In genomic region chr19:35495107-35496064, GRCh38 we compare ENCODE assay signal across 1 cellular context.
TF ChIP-seq lines count a peak whose summit lies in the region.

No MANE protein-coding gene starts in this region.

TF ChIP-seq in HepG2, 621 proteins besides CTCF, POLR2A, EP300 and RAD21 (continued from another document and continues in another):
- TF ChIP-seq, protein P1, sequence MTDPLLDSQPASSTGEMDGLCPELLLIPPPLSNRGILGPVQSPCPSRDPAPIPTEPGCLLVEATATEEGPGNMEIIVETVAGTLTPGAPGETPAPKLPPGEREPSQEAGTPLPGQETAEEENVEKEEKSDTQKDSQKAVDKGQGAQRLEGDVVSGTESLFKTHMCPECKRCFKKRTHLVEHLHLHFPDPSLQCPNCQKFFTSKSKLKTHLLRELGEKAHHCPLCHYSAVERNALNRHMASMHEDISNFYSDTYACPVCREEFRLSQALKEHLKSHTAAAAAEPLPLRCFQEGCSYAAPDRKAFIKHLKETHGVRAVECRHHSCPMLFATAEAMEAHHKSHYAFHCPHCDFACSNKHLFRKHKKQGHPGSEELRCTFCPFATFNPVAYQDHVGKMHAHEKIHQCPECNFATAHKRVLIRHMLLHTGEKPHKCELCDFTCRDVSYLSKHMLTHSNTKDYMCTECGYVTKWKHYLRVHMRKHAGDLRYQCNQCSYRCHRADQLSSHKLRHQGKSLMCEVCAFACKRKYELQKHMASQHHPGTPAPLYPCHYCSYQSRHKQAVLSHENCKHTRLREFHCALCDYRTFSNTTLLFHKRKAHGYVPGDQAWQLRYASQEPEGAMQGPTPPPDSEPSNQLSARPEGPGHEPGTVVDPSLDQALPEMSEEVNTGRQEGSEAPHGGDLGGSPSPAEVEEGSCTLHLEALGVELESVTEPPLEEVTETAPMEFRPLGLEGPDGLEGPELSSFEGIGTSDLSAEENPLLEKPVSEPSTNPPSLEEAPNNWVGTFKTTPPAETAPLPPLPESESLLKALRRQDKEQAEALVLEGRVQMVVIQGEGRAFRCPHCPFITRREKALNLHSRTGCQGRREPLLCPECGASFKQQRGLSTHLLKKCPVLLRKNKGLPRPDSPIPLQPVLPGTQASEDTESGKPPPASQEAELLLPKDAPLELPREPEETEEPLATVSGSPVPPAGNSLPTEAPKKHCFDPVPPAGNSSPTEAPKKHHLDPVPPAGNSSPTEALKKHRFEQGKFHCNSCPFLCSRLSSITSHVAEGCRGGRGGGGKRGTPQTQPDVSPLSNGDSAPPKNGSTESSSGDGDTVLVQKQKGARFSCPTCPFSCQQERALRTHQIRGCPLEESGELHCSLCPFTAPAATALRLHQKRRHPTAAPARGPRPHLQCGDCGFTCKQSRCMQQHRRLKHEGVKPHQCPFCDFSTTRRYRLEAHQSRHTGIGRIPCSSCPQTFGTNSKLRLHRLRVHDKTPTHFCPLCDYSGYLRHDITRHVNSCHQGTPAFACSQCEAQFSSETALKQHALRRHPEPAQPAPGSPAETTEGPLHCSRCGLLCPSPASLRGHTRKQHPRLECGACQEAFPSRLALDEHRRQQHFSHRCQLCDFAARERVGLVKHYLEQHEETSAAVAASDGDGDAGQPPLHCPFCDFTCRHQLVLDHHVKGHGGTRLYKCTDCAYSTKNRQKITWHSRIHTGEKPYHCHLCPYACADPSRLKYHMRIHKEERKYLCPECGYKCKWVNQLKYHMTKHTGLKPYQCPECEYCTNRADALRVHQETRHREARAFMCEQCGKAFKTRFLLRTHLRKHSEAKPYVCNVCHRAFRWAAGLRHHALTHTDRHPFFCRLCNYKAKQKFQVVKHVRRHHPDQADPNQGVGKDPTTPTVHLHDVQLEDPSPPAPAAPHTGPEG (CRISPR knock-in tag; IDR thresholded peaks at IDR 0.05) = peak; percentile 46; the same call in 1 of the 2 replicates
- TF ChIP-seq, protein P2, sequence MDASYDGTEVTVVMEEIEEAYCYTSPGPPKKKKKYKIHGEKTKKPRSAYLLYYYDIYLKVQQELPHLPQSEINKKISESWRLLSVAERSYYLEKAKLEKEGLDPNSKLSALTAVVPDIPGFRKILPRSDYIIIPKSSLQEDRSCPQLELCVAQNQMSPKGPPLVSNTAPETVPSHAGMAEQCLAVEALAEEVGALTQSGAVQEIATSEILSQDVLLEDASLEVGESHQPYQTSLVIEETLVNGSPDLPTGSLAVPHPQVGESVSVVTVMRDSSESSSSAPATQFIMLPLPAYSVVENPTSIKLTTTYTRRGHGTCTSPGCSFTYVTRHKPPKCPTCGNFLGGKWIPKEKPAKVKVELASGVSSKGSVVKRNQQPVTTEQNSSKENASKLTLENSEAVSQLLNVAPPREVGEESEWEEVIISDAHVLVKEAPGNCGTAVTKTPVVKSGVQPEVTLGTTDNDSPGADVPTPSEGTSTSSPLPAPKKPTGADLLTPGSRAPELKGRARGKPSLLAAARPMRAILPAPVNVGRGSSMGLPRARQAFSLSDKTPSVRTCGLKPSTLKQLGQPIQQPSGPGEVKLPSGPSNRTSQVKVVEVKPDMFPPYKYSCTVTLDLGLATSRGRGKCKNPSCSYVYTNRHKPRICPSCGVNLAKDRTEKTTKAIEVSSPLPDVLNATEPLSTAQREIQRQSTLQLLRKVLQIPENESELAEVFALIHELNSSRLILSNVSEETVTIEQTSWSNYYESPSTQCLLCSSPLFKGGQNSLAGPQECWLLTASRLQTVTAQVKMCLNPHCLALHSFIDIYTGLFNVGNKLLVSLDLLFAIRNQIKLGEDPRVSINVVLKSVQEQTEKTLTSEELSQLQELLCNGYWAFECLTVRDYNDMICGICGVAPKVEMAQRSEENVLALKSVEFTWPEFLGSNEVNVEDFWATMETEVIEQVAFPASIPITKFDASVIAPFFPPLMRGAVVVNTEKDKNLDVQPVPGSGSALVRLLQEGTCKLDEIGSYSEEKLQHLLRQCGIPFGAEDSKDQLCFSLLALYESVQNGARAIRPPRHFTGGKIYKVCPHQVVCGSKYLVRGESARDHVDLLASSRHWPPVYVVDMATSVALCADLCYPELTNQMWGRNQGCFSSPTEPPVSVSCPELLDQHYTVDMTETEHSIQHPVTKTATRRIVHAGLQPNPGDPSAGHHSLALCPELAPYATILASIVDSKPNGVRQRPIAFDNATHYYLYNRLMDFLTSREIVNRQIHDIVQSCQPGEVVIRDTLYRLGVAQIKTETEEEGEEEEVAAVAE (CRISPR knock-in tag; IDR thresholded peaks at IDR 0.05; ENCODE audit: borderline replicate concordance) = 0 out of 2 replicates have a peak, but pooled peaks have one; percentile 24
- TF ChIP-seq, protein P3, sequence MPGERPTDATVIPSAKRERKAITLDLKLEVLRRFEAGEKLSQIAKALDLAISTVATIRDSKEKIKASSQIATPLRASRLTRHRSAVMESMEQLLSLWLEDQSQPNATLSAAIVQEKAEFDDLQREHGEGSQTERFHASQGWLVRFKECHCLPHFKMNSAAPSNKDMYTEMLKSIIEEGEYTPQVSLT (CRISPR knock-in tag; IDR thresholded peaks at IDR 0.05; ENCODE audit: borderline replicate concordance, low read depth) = no peak
- TF ChIP-seq ZNF431 (CRISPR knock-in tag; IDR thresholded peaks at IDR 0.05; ENCODE audit: borderline replicate concordance, low read depth) (no peak), NR2F6 (IDR thresholded peaks at IDR 0.05) (no peak), NR2F6 (CRISPR knock-in tag; IDR thresholded peaks at IDR 0.05) (no peak), DR1 (CRISPR knock-in tag; IDR thresholded peaks at IDR 0.05) (no peak), PAWR (CRISPR knock-in tag; IDR thresholded peaks at IDR 0.05; ENCODE audit: borderline replicate concordance) (no peak), ZNF775 (CRISPR knock-in tag; IDR thresholded peaks at IDR 0.05; ENCODE audit: borderline replicate concordance) (no peak), GFI1 (CRISPR knock-in tag; IDR thresholded peaks at IDR 0.05; ENCODE audit: borderline replicate concordance) (no peak), ZNF709 (CRISPR knock-in tag; IDR thresholded peaks at IDR 0.05) (no peak), ZNF33B (CRISPR knock-in tag; IDR thresholded peaks at IDR 0.05) (no peak), JUND (CRISPR knock-in tag; IDR thresholded peaks at IDR 0.05) (no peak), ZNF512B (CRISPR knock-in tag; IDR thresholded peaks at IDR 0.05; ENCODE audit: borderline replicate concordance) (no peak), ZNF552 (CRISPR knock-in tag; IDR thresholded peaks at IDR 0.05; ENCODE audit: borderline replicate concordance) (no peak), ZNF703 (CRISPR knock-in tag; IDR thresholded peaks at IDR 0.05; ENCODE audit: borderline replicate concordance) (no peak), ETS1 (CRISPR knock-in tag; IDR thresholded peaks at IDR 0.05) (no peak), HNRNPH1 (optimal IDR thresholded peaks at IDR 0.05; ENCODE audit: low read depth, low read length) (no peak), NFATC3 (CRISPR knock-in tag; IDR thresholded peaks at IDR 0.05) (no peak), IRF1 (CRISPR knock-in tag; IDR thresholded peaks at IDR 0.05; ENCODE audit: low read depth) (no peak), ZFP41 (CRISPR knock-in tag; IDR thresholded peaks at IDR 0.05; ENCODE audit: borderline replicate concordance) (no peak), POGZ (CRISPR knock-in tag; IDR thresholded peaks at IDR 0.05) (0 out of 2 replicates have a peak, but pooled peaks have one; percentile 44), SOX6 (IDR thresholded peaks at IDR 0.05) (no peak), SOX6 (CRISPR knock-in tag; IDR thresholded peaks at IDR 0.05) (peak; percentile 32; the same call in 1 of the 2 replicates), HNRNPUL1 (IDR thresholded peaks at IDR 0.05; ENCODE audit: low read depth, low read length) (no peak), TP53 (CRISPR knock-in tag; conservative IDR thresholded peaks at IDR 0.05) (no peak), ZFP91 (CRISPR knock-in tag; IDR thresholded peaks at IDR 0.05; ENCODE audit: borderline replicate concordance) (no peak), GATA4 (IDR thresholded peaks at IDR 0.05; ENCODE audit: borderline replicate concordance, low read depth) (no peak), ZNF30 (CRISPR knock-in tag; IDR thresholded peaks at IDR 0.05) (no peak), ZBTB1 (CRISPR knock-in tag; IDR thresholded peaks at IDR 0.05; ENCODE audit: borderline replicate concordance) (no peak), NFE2L2 (IDR thresholded peaks at IDR 0.05; ENCODE audit: low read length) (no peak), CREBL2 (CRISPR knock-in tag; IDR thresholded peaks at IDR 0.05; ENCODE audit: borderline replicate concordance) (no peak), MXI1 (IDR thresholded peaks at IDR 0.05; ENCODE audit: borderline replicate concordance, low read depth, low read length) (no peak), NCOA5 (CRISPR knock-in tag; IDR thresholded peaks at IDR 0.05) (no peak), ZNF792 (CRISPR knock-in tag; IDR thresholded peaks at IDR 0.05) (no peak; the same call in 1 of the 2 replicates), DPF2 (CRISPR knock-in tag; IDR thresholded peaks at IDR 0.05; ENCODE audit: borderline replicate concordance, low read depth) (no peak), SPEN (CRISPR knock-in tag; IDR thresholded peaks at IDR 0.05; ENCODE audit: low read depth) (no peak; the same call in 1 of the 2 replicates), ARHGAP35 (CRISPR knock-in tag; IDR thresholded peaks at IDR 0.05; ENCODE audit: borderline replicate concordance) (no peak), ZNF264 (CRISPR knock-in tag; IDR thresholded peaks at IDR 0.05) (no peak), KLF15 (CRISPR knock-in tag; IDR thresholded peaks at IDR 0.05; ENCODE audit: borderline replicate concordance) (no peak), ZNF530 (CRISPR knock-in tag; IDR thresholded peaks at IDR 0.05; ENCODE audit: low read depth) (no peak), MIXL1 (CRISPR knock-in tag; IDR thresholded peaks at IDR 0.05) (no peak), ZNF3 (CRISPR knock-in tag; IDR thresholded peaks at IDR 0.05) (no peak), MEF2D (CRISPR knock-in tag; IDR thresholded peaks at IDR 0.05) (no peak), SRSF1 (optimal IDR thresholded peaks at IDR 0.05; ENCODE audit: low read depth, low read length) (peak; percentile 32), ETV6 (CRISPR knock-in tag; conservative IDR thresholded peaks at IDR 0.05) (no peak), SYNCRIP (IDR thresholded peaks at IDR 0.05; ENCODE audit: insufficient read depth, low read depth, low read length) (no peak), RFXANK (CRISPR knock-in tag; IDR thresholded peaks at IDR 0.05) (no peak), KLF13 (CRISPR knock-in tag; IDR thresholded peaks at IDR 0.05) (no peak), BHLHE40 (IDR thresholded peaks at IDR 0.05; ENCODE audit: low read length) (no peak), ESRRA (CRISPR knock-in tag; IDR thresholded peaks at IDR 0.05; ENCODE audit: low read depth) (0 out of 2 replicates have a peak, but pooled peaks have one; percentile 34)
- TF ChIP-seq, protein P4, sequence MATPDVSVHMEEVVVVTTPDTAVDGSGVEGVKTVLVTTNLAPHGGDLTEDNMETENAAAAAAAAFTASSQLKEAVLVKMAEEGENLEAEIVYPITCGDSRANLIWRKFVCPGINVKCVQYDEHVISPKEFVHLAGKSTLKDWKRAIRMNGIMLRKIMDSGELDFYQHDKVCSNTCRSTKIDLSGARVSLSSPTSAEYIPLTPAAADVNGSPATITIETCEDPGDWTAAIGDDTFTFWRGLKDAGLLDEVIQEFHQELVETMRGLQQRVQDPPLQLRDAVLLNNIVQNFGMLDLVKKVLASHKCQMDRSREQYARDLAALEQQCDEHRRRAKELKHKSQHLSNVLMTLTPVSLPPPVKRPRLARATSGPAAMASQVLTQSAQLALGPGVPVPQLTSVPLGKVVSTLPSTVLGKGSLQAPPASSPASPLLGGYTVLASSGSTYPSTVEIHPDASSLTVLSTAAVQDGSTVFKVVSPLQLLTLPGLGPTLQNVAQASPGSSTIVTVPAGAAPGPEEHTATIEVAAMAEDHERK (CRISPR knock-in tag; IDR thresholded peaks at IDR 0.05; ENCODE audit: low read depth) = no peak
